18 cellular contexts compared by ENCODE assay signal in genomic region chr9:93248373-93248772, GRCh38.
DNase-seq lines count a peak whose midpoint lies in the region; ATAC-seq and TF ChIP-seq lines count a peak whose summit lies in the region.
"Had no signal": no experiment of that assay in that cellular context is flagged by ENCODE, and none has a peak within 500 bp of the region (broad histone marks: within the 10 kb centered on the region; RNA-seq: fewer than 3 reads in every experiment).

No MANE protein-coding gene starts in this region.

- peak overlapping the region in 3 of 4 donors; percentile 8 to 29 (median 26) for H3K27ac ChIP-seq in gastroesophageal sphincter
- H3K27ac ChIP-seq in psoas muscle, result no peak overlapping the region
- H3K27ac ChIP-seq: 22Rv1 had no signal

- H3K27me3 ChIP-seq in gastroesophageal sphincter (no peaks in the 10 kb centered on the region), psoas muscle (ENCODE audit: insufficient read depth in 3 of 3, low read length in 2 of 3) (no peaks in the 10 kb centered on the region)

- intact Hi-C loops in psoas muscle (cut with DNase I), result loop anchor here in 1 of 2 donors (5.0 kb wide), 1 partner anchor 86 kb away; no protein-coding TSS in a partner anchor

- no peaks in the 10 kb centered on the region for H3K4me1 Mint-ChIP-seq in stimulated activated memory B cell treated with anti-CD40 and anti-IgM and Interleukin-4, amounts not matched to agents 10 μg/mL and 1 μg/mL and 100 μg/mL, for 72 hours
- H3K4me1 Mint-ChIP-seq: CD14-positive monocyte had no signal

- no peaks in the 10 kb centered on the region for H3K9me3 ChIP-seq in gastroesophageal sphincter
- no peaks in the 10 kb centered on the region for H3K9me3 ChIP-seq in psoas muscle

- no peak for ATAC-seq in gastroesophageal sphincter
- ATAC-seq in psoas muscle, result peak in 1 of 4 donors; percentile 49
- ATAC-seq in HG02763 (IDR thresholded peaks at IDR 0.05; ENCODE audit: unreplicated experiment), result no peak
- no peak for ATAC-seq in GM18868 (IDR thresholded peaks at IDR 0.05; ENCODE audit: unreplicated experiment)
- no peak for ATAC-seq in stimulated activated memory B cell treated with anti-CD40 and anti-IgM and Interleukin-4, amounts not matched to agents 10 μg/mL and 1 μg/mL and 100 μg/mL, for 72 hours
- ATAC-seq: Panc1 had no signal

- H3K27ac Mint-ChIP-seq in stimulated activated memory B cell treated with anti-CD40 and anti-IgM and Interleukin-4, amounts not matched to agents 10 μg/mL and 1 μg/mL and 100 μg/mL, for 72 hours, result no peak overlapping the region
- H3K27ac Mint-ChIP-seq: CD14-positive monocyte had no signal

- H3K27me3 Mint-ChIP-seq in stimulated activated memory B cell treated with anti-CD40 and anti-IgM and Interleukin-4, amounts not matched to agents 10 μg/mL and 1 μg/mL and 100 μg/mL, for 72 hours, result no peaks in the 10 kb centered on the region

- H3K36me3 Mint-ChIP-seq in stimulated activated memory B cell treated with anti-CD40 and anti-IgM and Interleukin-4, amounts not matched to agents 10 μg/mL and 1 μg/mL and 100 μg/mL, for 72 hours, result no peaks in the 10 kb centered on the region
- H3K36me3 Mint-ChIP-seq: CD14-positive monocyte had no signal

- H3K36me3 ChIP-seq in gastroesophageal sphincter, result peaks cover 0 to 24% of the 10 kb centered on the region in 2 donors
- peaks cover 0 to 3% of the 10 kb centered on the region in 2 donors for H3K36me3 ChIP-seq in psoas muscle (ENCODE audit: insufficient read depth in 1 of 2, low read depth in 1 of 2)

- H3K4me3 Mint-ChIP-seq in stimulated activated memory B cell treated with anti-CD40 and anti-IgM and Interleukin-4, amounts not matched to agents 10 μg/mL and 1 μg/mL and 100 μg/mL, for 72 hours, result no peak overlapping the region
- H3K4me3 Mint-ChIP-seq: CD14-positive monocyte had no signal

- no peak for TF ChIP-seq EP300 in gastroesophageal sphincter (IDR thresholded peaks at IDR 0.05)

- WGBS in gastroesophageal sphincter (ENCODE audit: low coverage in 1 of 2), 2 donors, result 67% methylated on average over 2 of the region's 3 CpGs; no CpG with 5 or more reads in 1 of the 2 donors
- 43 to 75% (median 62%) methylated on average over 3 of the region's 3 CpGs for WGBS in psoas muscle, 3 donors

- TF ChIP-seq POLR2A in gastroesophageal sphincter (IDR thresholded peaks at IDR 0.05), result no peak

- H3K4me1 ChIP-seq in gastroesophageal sphincter (peaks cover 0 to 18% (median 0%) of the 10 kb centered on the region in 3 donors), psoas muscle (peaks cover 22% of the 10 kb centered on the region)

- no peak overlapping the region for H3K4me3 ChIP-seq in gastroesophageal sphincter
- H3K4me3 ChIP-seq in psoas muscle, result no peak overlapping the region

- TF ChIP-seq CTCF in gastroesophageal sphincter (IDR thresholded peaks at IDR 0.05) (no peak), psoas muscle (IDR thresholded peaks at IDR 0.05) (no peak)

- DNase-seq in DMS 273 (lab: John Stamatoyannopoulos, UW; ENCODE audit: unreplicated experiment), result peak; percentile 48
- DNase-seq in DMS 273 treated with DMSO at 0.1 percent for 48 hours (lab: John Stamatoyannopoulos, UW), result no peak
- DNase-seq in NCI-H2171 (lab: John Stamatoyannopoulos, UW), result peak; percentile 6
- peak; percentile 4 to 35 for DNase-seq in psoas muscle
- DNase-seq: DND-41, HCEC 1CT, MM.1S, NCI-H1092, NCI-H146, NCI-H2029 treated with DMSO at 0.1 percent for 48 hours, NCI-H226 had no signal

- no peaks in the 10 kb centered on the region for H3K9me3 Mint-ChIP-seq in stimulated activated memory B cell treated with anti-CD40 and anti-IgM and Interleukin-4, amounts not matched to agents 10 μg/mL and 1 μg/mL and 100 μg/mL, for 72 hours
- H3K9me3 Mint-ChIP-seq: CD14-positive monocyte had no signal
